19 cellular contexts compared by ENCODE assay signal in genomic region chr1:80113168-80114038, GRCh38.
DNase-seq lines count a peak whose midpoint lies in the region; ATAC-seq and TF ChIP-seq lines count a peak whose summit lies in the region.
"Had no signal": no experiment of that assay in that cellular context is flagged by ENCODE, and none has a peak within 500 bp of the region (broad histone marks: within the 10 kb centered on the region; RNA-seq: fewer than 3 reads in every experiment).

No MANE protein-coding gene starts in this region.

- H3K27me3 ChIP-seq in SU-DHL-6 (ENCODE audit: low read length) (no peaks in the 10 kb centered on the region), right lobe of liver (no peaks in the 10 kb centered on the region), SJCRH30 (no peaks in the 10 kb centered on the region)
- H3K27me3 ChIP-seq: BE2C had no signal

- H3K9me3 ChIP-seq in SU-DHL-6 (ENCODE audit: insufficient read depth, low read length) (peaks cover 17% of the 10 kb centered on the region; the same call in 1 of the 2 replicates), right lobe of liver (no peaks in the 10 kb centered on the region), SJCRH30 (replicated peaks) (no peaks in the 10 kb centered on the region)
- H3K9me3 ChIP-seq: BE2C had no signal

- H3F3A ChIP-seq in SU-DHL-6 (ENCODE audit: insufficient read depth), result no peaks in the 10 kb centered on the region

- H3K36me3 ChIP-seq in SU-DHL-6 (ENCODE audit: low read length) (0 out of 2 replicates have a peak, but pooled peaks cover 3% of the 10 kb centered on the region), right lobe of liver (no peaks in the 10 kb centered on the region), SJCRH30 (no peaks in the 10 kb centered on the region)
- H3K36me3 ChIP-seq: BE2C had no signal

- no peaks in the 10 kb centered on the region for H3K79me2 ChIP-seq in SU-DHL-6 (ENCODE audit: insufficient read depth, low read length)

- no peak overlapping the region for H3K4me2 ChIP-seq in SU-DHL-6 (ENCODE audit: low read depth, low read length, poor library complexity, severe bottlenecking)

- H3K27ac ChIP-seq in SU-DHL-6 (ENCODE audit: low read depth, low read length), result no peak overlapping the region
- H3K27ac ChIP-seq in right lobe of liver, result peak overlapping the region in 2 of 3 donors; percentile 45 to 53
- no peak overlapping the region for H3K27ac ChIP-seq in SJCRH30

- DNase-seq in epithelial cell of proximal tubule (ENCODE audit: low read depth), result peak; percentile 30
- DNase-seq in right lobe of liver, result no peak
- DNase-seq in renal cortical epithelial cell (ENCODE audit: low read depth), result peak; percentile 65
- DNase-seq in SJCRH30, result no peak
- DNase-seq: ACHN; BE2C; C1 segment of cervical spinal cord; CD4-positive, CD25-positive, alpha-beta regulatory T cell; CD8-positive, alpha-beta memory T cell; COR-L47; DMS 273 treated with DMSO at 0.1 percent for 48 hours; DMS79 treated with DMSO at 0.1 percent for 48 hours; GF-D8; GOT3; H7; HFFc6 had no signal

- intact Hi-C loops in right lobe of liver (cut with DNase I), result no loop called here

- peak overlapping the region; percentile 41 for H2AFZ ChIP-seq in SU-DHL-6 (ENCODE audit: low read depth, low read length, severe bottlenecking)

- no peaks in the 10 kb centered on the region for H3K9me2 ChIP-seq in SU-DHL-6 (replicated peaks; ENCODE audit: insufficient read depth, low read length)

- H3K4me3 ChIP-seq in SU-DHL-6 (ENCODE audit: insufficient read depth, low read length, poor library complexity, severe bottlenecking), result no peak overlapping the region
- H3K4me3 ChIP-seq in epithelial cell of proximal tubule (ENCODE audit: low read depth, low read length), result no peak overlapping the region
- peak overlapping the region in 1 of 3 donors; percentile 1 for H3K4me3 ChIP-seq in right lobe of liver
- no peak overlapping the region for H3K4me3 ChIP-seq in SJCRH30

- no peak overlapping the region for H3K9ac ChIP-seq in SU-DHL-6 (ENCODE audit: low read length)

- H3K4me1 ChIP-seq in right lobe of liver (peaks cover 0 to 11% (median 4%) of the 10 kb centered on the region in 4 donors), SJCRH30 (no peaks in the 10 kb centered on the region)
- H3K4me1 ChIP-seq: BE2C had no signal

- 25% methylated on average over 3 of the region's 3 CpGs for WGBS in right lobe of liver (ENCODE audit: insufficient coverage, low coverage, low lambda C conversion rate, missing lambda C conversion rate)

- no peaks in the 10 kb centered on the region for H4K20me1 ChIP-seq in SU-DHL-6 (ENCODE audit: low read depth, low read length)

- TF ChIP-seq CTCF in SU-DHL-6 (IDR thresholded peaks at IDR 0.05; ENCODE audit: insufficient read depth, low read length, poor library complexity, severe bottlenecking), result no peak
- no peak for TF ChIP-seq CTCF in epithelial cell of proximal tubule (conservative IDR thresholded peaks at IDR 0.05; ENCODE audit: low read depth, low read length)
- TF ChIP-seq CTCF in right lobe of liver (IDR thresholded peaks at IDR 0.05), result no peak

- ATAC-seq in right lobe of liver (peak; percentile 94 to 97 (median 96)), HG03175 (IDR thresholded peaks at IDR 0.05; ENCODE audit: unreplicated experiment) (no peak)
- ATAC-seq: HCT116 had no signal

- no peak for TF ChIP-seq POLR2A in right lobe of liver (IDR thresholded peaks at IDR 0.05)

Comparison
In these comparisons a context has a peak if more than half of its experiments do, and no peak if none do; other contexts are left out.
1. H3K27ac ChIP-seq: peak in right lobe of liver (2 of 3); none in SU-DHL-6 (single experiment) and SJCRH30 (single experiment).
2. DNase-seq: peak in epithelial cell of proximal tubule (single experiment) and renal cortical epithelial cell (single experiment); none in right lobe of liver (0 of 3) and SJCRH30 (0 of 2).